In genomic region chr14:53956427-53957201, GRCh38 we compare ENCODE assay signal across 1 cellular context.
TF ChIP-seq lines count a peak whose summit lies in the region.

BMP4 (minus strand) TSS chr14:53956825; CDS start chr14:53952222, 4,603 bp downstream.

TF ChIP-seq in WTC11, 78 proteins besides CTCF, POLR2A, EP300 and RAD21 (continued from another document):
- TF ChIP-seq ZNF532 (CRISPR knock-in tag; IDR thresholded peaks at IDR 0.05; ENCODE audit: borderline replicate concordance) (0 out of 2 replicates have a peak, but pooled peaks have one; percentile 53), ZNF423 (CRISPR knock-in tag; IDR thresholded peaks at IDR 0.05) (no peak), NR1H2 (CRISPR knock-in tag; IDR thresholded peaks at IDR 0.05) (peak; percentile 79; the same call in 1 of the 2 replicates), IRF1 (CRISPR knock-in tag; IDR thresholded peaks at IDR 0.05) (peak; percentile 93), ZNF263 (CRISPR knock-in tag; IDR thresholded peaks at IDR 0.05; ENCODE audit: low read depth) (no peak; the same call in 1 of the 2 replicates), JAZF1 (CRISPR knock-in tag; IDR thresholded peaks at IDR 0.05) (no peak), ATF1 (CRISPR knock-in tag; IDR thresholded peaks at IDR 0.05) (0 out of 2 replicates have a peak, but pooled peaks have one; percentile 32), NR2C2 (CRISPR knock-in tag; IDR thresholded peaks at IDR 0.05) (peak; percentile 55; the same call in 1 of the 2 replicates), E2F5 (CRISPR knock-in tag; IDR thresholded peaks at IDR 0.05) (peak; percentile 85), ETV6 (CRISPR knock-in tag; IDR thresholded peaks at IDR 0.05) (peak; percentile 99), SMAD4 (CRISPR knock-in tag; IDR thresholded peaks at IDR 0.05) (no peak), SMAD3 (CRISPR knock-in tag; IDR thresholded peaks at IDR 0.05; ENCODE audit: borderline replicate concordance) (peak; percentile 91), GTF2I (CRISPR knock-in tag; conservative IDR thresholded peaks at IDR 0.05) (no peak), MAX (CRISPR knock-in tag; IDR thresholded peaks at IDR 0.05) (peak; percentile 98), RELA (CRISPR knock-in tag; IDR thresholded peaks at IDR 0.05; ENCODE audit: borderline replicate concordance) (peak; percentile 90; the same call in 1 of the 2 replicates)
- TF ChIP-seq, protein P1, sequence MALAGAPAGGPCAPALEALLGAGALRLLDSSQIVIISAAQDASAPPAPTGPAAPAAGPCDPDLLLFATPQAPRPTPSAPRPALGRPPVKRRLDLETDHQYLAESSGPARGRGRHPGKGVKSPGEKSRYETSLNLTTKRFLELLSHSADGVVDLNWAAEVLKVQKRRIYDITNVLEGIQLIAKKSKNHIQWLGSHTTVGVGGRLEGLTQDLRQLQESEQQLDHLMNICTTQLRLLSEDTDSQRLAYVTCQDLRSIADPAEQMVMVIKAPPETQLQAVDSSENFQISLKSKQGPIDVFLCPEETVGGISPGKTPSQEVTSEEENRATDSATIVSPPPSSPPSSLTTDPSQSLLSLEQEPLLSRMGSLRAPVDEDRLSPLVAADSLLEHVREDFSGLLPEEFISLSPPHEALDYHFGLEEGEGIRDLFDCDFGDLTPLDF (CRISPR knock-in tag; IDR thresholded peaks at IDR 0.05), result peak; percentile 91
- TF ChIP-seq, protein P2, sequence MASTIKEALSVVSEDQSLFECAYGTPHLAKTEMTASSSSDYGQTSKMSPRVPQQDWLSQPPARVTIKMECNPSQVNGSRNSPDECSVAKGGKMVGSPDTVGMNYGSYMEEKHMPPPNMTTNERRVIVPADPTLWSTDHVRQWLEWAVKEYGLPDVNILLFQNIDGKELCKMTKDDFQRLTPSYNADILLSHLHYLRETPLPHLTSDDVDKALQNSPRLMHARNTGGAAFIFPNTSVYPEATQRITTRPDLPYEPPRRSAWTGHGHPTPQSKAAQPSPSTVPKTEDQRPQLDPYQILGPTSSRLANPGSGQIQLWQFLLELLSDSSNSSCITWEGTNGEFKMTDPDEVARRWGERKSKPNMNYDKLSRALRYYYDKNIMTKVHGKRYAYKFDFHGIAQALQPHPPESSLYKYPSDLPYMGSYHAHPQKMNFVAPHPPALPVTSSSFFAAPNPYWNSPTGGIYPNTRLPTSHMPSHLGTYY (CRISPR knock-in tag; IDR thresholded peaks at IDR 0.05), result no peak
